10 cellular contexts compared by ENCODE assay signal in genomic region chr6:134379599-134379998, GRCh38.
DNase-seq lines count a peak whose midpoint lies in the region; ATAC-seq, FAIRE-seq and TF ChIP-seq lines count a peak whose summit lies in the region.
"Had no signal": no experiment of that assay in that cellular context is flagged by ENCODE, and none has a peak within 500 bp of the region (broad histone marks: within the 10 kb centered on the region; RNA-seq: fewer than 3 reads in every experiment).

No MANE protein-coding gene starts in this region.

- H3K27me3 ChIP-seq in RWPE2 (ENCODE audit: insufficient read depth, poor library complexity, severe bottlenecking) (no peaks in the 10 kb centered on the region), H1 (replicated peaks in 1 of 4; ENCODE audit: control insufficient read depth in 3 of 4, extremely low read depth in 1 of 4, insufficient read depth in 3 of 4, low read length in 3 of 4) (no peaks in the 10 kb centered on the region)
- H3K27me3 ChIP-seq: brain microvascular endothelial cell had no signal

- H2BK15ac ChIP-seq in H1 (ENCODE audit: low read length), result no peak overlapping the region

- TF ChIP-seq CTCF in RWPE2 (IDR thresholded peaks at IDR 0.05; ENCODE audit: poor library complexity, severe bottlenecking) (no peak), H1 (IDR thresholded peaks at IDR 0.05; ENCODE audit: control extremely low read depth in 1 of 3, insufficient read depth in 1 of 3, low read depth in 1 of 3, low read length in 3 of 3) (no peak)

- no peak for TF ChIP-seq RAD21 in H1 (IDR thresholded peaks at IDR 0.05 in 1 of 2, conservative IDR thresholded peaks at IDR 0.05 in 1 of 2; ENCODE audit: low read depth in 2 of 2, low read length in 2 of 2)

- H3K9me3 Mint-ChIP-seq in activated CD4-positive, alpha-beta T cell treated with anti-CD3 and anti-CD28 coated beads for 36 hours (ENCODE audit: low read depth), result no peaks in the 10 kb centered on the region
- peaks cover 2% of the 10 kb centered on the region for H3K9me3 Mint-ChIP-seq in activated CD4-positive, alpha-beta T cell treated with anti-CD3 and anti-CD28 coated beads, Interleukin-2, amount 10 ng/mL, durations not matched to agents 7 days and 5 days
- no peaks in the 10 kb centered on the region for H3K9me3 Mint-ChIP-seq in stimulated activated effector memory CD8-positive, alpha-beta T cell treated with anti-CD3 and anti-CD28 coated beads, Interleukin-12 subunit alpha, Interleukin-12 subunit beta, amount 100 ng/mL, for 72 hours

- H3K27ac ChIP-seq in RWPE2 (ENCODE audit: poor library complexity, severe bottlenecking), result peak overlapping the region; percentile 47
- no peak overlapping the region for H3K27ac ChIP-seq in H1 (ENCODE audit: low read depth, low read length)
- H3K27ac ChIP-seq: brain microvascular endothelial cell had no signal

- no peaks in the 10 kb centered on the region for H3K27me3 Mint-ChIP-seq in activated CD4-positive, alpha-beta T cell treated with anti-CD3 and anti-CD28 coated beads for 36 hours
- H3K27me3 Mint-ChIP-seq in activated CD4-positive, alpha-beta T cell treated with anti-CD3 and anti-CD28 coated beads, Interleukin-2, amount 10 ng/mL, durations not matched to agents 7 days and 5 days, result no peaks in the 10 kb centered on the region

- H3K4me1 ChIP-seq in RWPE2 (ENCODE audit: insufficient read depth, poor library complexity, severe bottlenecking), result peaks cover 16% of the 10 kb centered on the region
- peaks cover 0 to 8% (median 5%) of the 10 kb centered on the region in 4 experiments; a peak in 5 of 7 replicates for H3K4me1 ChIP-seq in H1 (replicated peaks in 1 of 4; ENCODE audit: control insufficient read depth in 3 of 4, insufficient read depth in 4 of 4, low read length in 3 of 4)

- H3K4me2 ChIP-seq in H1 (ENCODE audit: insufficient read depth in 1 of 2, low read depth in 2 of 2, low read length in 2 of 2), result peak overlapping the region; percentile 30 to 44; a peak in 2 of 4 replicates

- no peak overlapping the region for H3K9ac ChIP-seq in H1 (replicated peaks in 1 of 4; ENCODE audit: extremely low read depth in 1 of 4, low read depth in 3 of 4, low read length in 3 of 4)

- H2AFZ ChIP-seq in H1 (ENCODE audit: low read length), result 0 out of 2 replicates have a peak overlapping the region, but pooled peaks have one; percentile 36

- WGBS in H1 (ENCODE audit: extremely low coverage in 1 of 2, insufficient coverage in 1 of 2, insufficient read length in 1 of 2, insufficient replicate concordance in 2 of 2, low coverage in 1 of 2, low lambda C conversion rate in 2 of 2, missing lambda C conversion rate in 1 of 2), 2 experiments, result 88% methylated on average over 1 of the region's 1 CpG; no CpG with 5 or more reads in 1 of the 2 experiments

- TF ChIP-seq EP300 in H1 (IDR thresholded peaks at IDR 0.05; ENCODE audit: borderline replicate concordance in 1 of 2, low read depth in 2 of 2, low read length in 2 of 2), result no peak

- no peak overlapping the region for H3K23ac ChIP-seq in H1 (ENCODE audit: insufficient read length)

- POLR2A ChIA-PET in activated CD4-positive, alpha-beta T cell treated with anti-CD3 and anti-CD28 coated beads for 36 hours (lab: Charles Lee), result no interaction called here
- POLR2A ChIA-PET in activated CD4-positive, alpha-beta T cell treated with anti-CD3 and anti-CD28 coated beads, Interleukin-2, amount 10 ng/mL, durations not matched to agents 7 days and 5 days (lab: Charles Lee), result no interaction called here
- POLR2A ChIA-PET in H1 (lab: Charles Lee; ENCODE audit: partially characterized antibody), result interaction anchor here (1.0 kb wide), 1 partner anchor 112 kb away, joined by 3 read pairs; no protein-coding TSS in a partner anchor

- H3K23me2 ChIP-seq in H1 (ENCODE audit: low read depth, low read length), result no peaks in the 10 kb centered on the region; the same call in 1 of the 2 replicates

- H2BK120ac ChIP-seq in H1 (replicated peaks; ENCODE audit: low read depth, low read length), result peak overlapping the region; percentile 43

- H3K14ac ChIP-seq in H1 (ENCODE audit: insufficient read length), result no peak overlapping the region

- TF ChIP-seq POLR2A in H1 (IDR thresholded peaks at IDR 0.05; ENCODE audit: control extremely low read depth in 1 of 2, low read depth in 2 of 2, low read length in 2 of 2), result no peak
- no peak for TF ChIP-seq POLR2A in GM12892 (IDR thresholded peaks at IDR 0.05; ENCODE audit: low read depth, low read length)

- H3K79me1 ChIP-seq in H1 (ENCODE audit: low read depth, low read length), result no peaks in the 10 kb centered on the region

- H3K27ac Mint-ChIP-seq in activated CD4-positive, alpha-beta T cell treated with anti-CD3 and anti-CD28 coated beads for 36 hours, result peak overlapping the region; percentile 58
- H3K27ac Mint-ChIP-seq in activated CD4-positive, alpha-beta T cell treated with anti-CD3 and anti-CD28 coated beads, Interleukin-2, amount 10 ng/mL, durations not matched to agents 7 days and 5 days, result no peak overlapping the region
- peak overlapping the region; percentile 82 for H3K27ac Mint-ChIP-seq in stimulated activated effector memory CD8-positive, alpha-beta T cell treated with anti-CD3 and anti-CD28 coated beads, Interleukin-12 subunit alpha, Interleukin-12 subunit beta, amount 100 ng/mL, for 72 hours

- H4K5ac ChIP-seq in H1 (ENCODE audit: insufficient read length, low read depth, low read length), result no peak overlapping the region

- no peaks in the 10 kb centered on the region for H3K36me3 ChIP-seq in RWPE2 (ENCODE audit: low read depth)
- no peaks in the 10 kb centered on the region for H3K36me3 ChIP-seq in H1 (ENCODE audit: control insufficient read depth in 2 of 4, insufficient read depth in 4 of 4, low read length in 3 of 4)
- H3K36me3 ChIP-seq: brain microvascular endothelial cell had no signal

- H3K79me2 ChIP-seq in H1 (ENCODE audit: control insufficient read depth in 1 of 2, insufficient read depth in 2 of 2, low read length in 2 of 2), result no peaks in the 10 kb centered on the region

- peak overlapping the region; percentile 7 for H3K4me3 Mint-ChIP-seq in activated CD4-positive, alpha-beta T cell treated with anti-CD3 and anti-CD28 coated beads for 36 hours
- H3K4me3 Mint-ChIP-seq in activated CD4-positive, alpha-beta T cell treated with anti-CD3 and anti-CD28 coated beads, Interleukin-2, amount 10 ng/mL, durations not matched to agents 7 days and 5 days, result no peak overlapping the region
- H3K4me3 Mint-ChIP-seq in stimulated activated effector memory CD8-positive, alpha-beta T cell treated with anti-CD3 and anti-CD28 coated beads, Interleukin-12 subunit alpha, Interleukin-12 subunit beta, amount 100 ng/mL, for 72 hours, result peak overlapping the region; percentile 36

- H3K4me3 ChIP-seq in RWPE2 (ENCODE audit: severe bottlenecking) (no peak overlapping the region), H1 (ENCODE audit: extremely low read depth in 1 of 4, insufficient read depth in 2 of 4, low read depth in 3 of 4, low read length in 4 of 4) (peak overlapping the region in 1 of 4 experiments; percentile 32; a peak in 1 of 8 replicates)

- H3K36me3 Mint-ChIP-seq in activated CD4-positive, alpha-beta T cell treated with anti-CD3 and anti-CD28 coated beads for 36 hours (ENCODE audit: low read depth), result no peaks in the 10 kb centered on the region
- no peaks in the 10 kb centered on the region for H3K36me3 Mint-ChIP-seq in activated CD4-positive, alpha-beta T cell treated with anti-CD3 and anti-CD28 coated beads, Interleukin-2, amount 10 ng/mL, durations not matched to agents 7 days and 5 days (ENCODE audit: low read depth)
- H3K36me3 Mint-ChIP-seq in stimulated activated effector memory CD8-positive, alpha-beta T cell treated with anti-CD3 and anti-CD28 coated beads, Interleukin-12 subunit alpha, Interleukin-12 subunit beta, amount 100 ng/mL, for 72 hours, result no peaks in the 10 kb centered on the region

- H2AK5ac ChIP-seq in H1 (ENCODE audit: low read depth, low read length), result no peak overlapping the region

- no peak overlapping the region for H4K91ac ChIP-seq in H1 (replicated peaks; ENCODE audit: insufficient read length, low read length)

- ATAC-seq in activated CD4-positive, alpha-beta T cell treated with anti-CD3 and anti-CD28 coated beads for 36 hours, result peak; percentile 13
- ATAC-seq in RWPE2 (ENCODE audit: low read depth) (no peak), GM19397 (IDR thresholded peaks at IDR 0.05; ENCODE audit: unreplicated experiment) (no peak), GM18909 (IDR thresholded peaks at IDR 0.05; ENCODE audit: poor library complexity, unreplicated experiment) (no peak)
- ATAC-seq in stimulated activated effector memory CD8-positive, alpha-beta T cell treated with anti-CD3 and anti-CD28 coated beads, Interleukin-12 subunit alpha, Interleukin-12 subunit beta, amount 100 ng/mL, for 72 hours, result no peak

- H2BK5ac ChIP-seq in H1 (ENCODE audit: low read depth, low read length), result no peak overlapping the region

- H2BK20ac ChIP-seq in H1 (ENCODE audit: low read length), result no peak overlapping the region

- FAIRE-seq in H1 (lab: Jason Lieb, UNC), result no peak
- no peak for FAIRE-seq in GM12892 (lab: Jason Lieb, UNC)

- H3K9me3 ChIP-seq in RWPE2 (ENCODE audit: severe bottlenecking) (no peaks in the 10 kb centered on the region), H1 (ENCODE audit: insufficient read depth in 2 of 2, low read depth in 1 of 2, low read length in 1 of 2) (no peaks in the 10 kb centered on the region)

- intact Hi-C loops in activated CD4-positive, alpha-beta T cell treated with anti-CD3 and anti-CD28 coated beads for 36 hours (cut with DNase I, micrococcal nuclease), result loop anchor here (1.0 to 2.0 kb wide), 4 partner anchors 57 to 205 kb away; no protein-coding TSS in a partner anchor

- DNase-seq in activated CD4-positive, alpha-beta T cell treated with anti-CD3 and anti-CD28 coated beads for 36 hours, result no peak
- no peak for DNase-seq in activated CD4-positive, alpha-beta T cell treated with anti-CD3 and anti-CD28 coated beads, Interleukin-2, amount 10 ng/mL, durations not matched to agents 7 days and 5 days
- DNase-seq in RWPE2 (ENCODE audit: low spot score) (no peak), H1 (ENCODE audit: low read depth in 1 of 2, low spot score in 2 of 2) (no peak), GM12892 (ENCODE audit: insufficient read length) (no peak)
- no peak for DNase-seq in stimulated activated effector memory CD8-positive, alpha-beta T cell treated with anti-CD3 and anti-CD28 coated beads, Interleukin-12 subunit alpha, Interleukin-12 subunit beta, amount 100 ng/mL, for 72 hours (ENCODE audit: low spot score in 2 of 2)
- DNase-seq: brain microvascular endothelial cell, NCI-H2171 had no signal

- peaks cover 27% of the 10 kb centered on the region for H3K4me1 Mint-ChIP-seq in activated CD4-positive, alpha-beta T cell treated with anti-CD3 and anti-CD28 coated beads for 36 hours
- peaks cover 28% of the 10 kb centered on the region for H3K4me1 Mint-ChIP-seq in activated CD4-positive, alpha-beta T cell treated with anti-CD3 and anti-CD28 coated beads, Interleukin-2, amount 10 ng/mL, durations not matched to agents 7 days and 5 days
- peaks cover 36% of the 10 kb centered on the region for H3K4me1 Mint-ChIP-seq in stimulated activated effector memory CD8-positive, alpha-beta T cell treated with anti-CD3 and anti-CD28 coated beads, Interleukin-12 subunit alpha, Interleukin-12 subunit beta, amount 100 ng/mL, for 72 hours

- H3K18ac ChIP-seq in H1 (ENCODE audit: extremely low read depth, low read length), result no peak overlapping the region

- no peaks in the 10 kb centered on the region for H4K20me1 ChIP-seq in H1 (replicated peaks in 1 of 2; ENCODE audit: control insufficient read depth in 1 of 2, insufficient read depth in 2 of 2, low read length in 2 of 2)

- H2BK12ac ChIP-seq in H1 (ENCODE audit: low read depth, low read length), result no peak overlapping the region

- no peak overlapping the region for H4K8ac ChIP-seq in H1 (ENCODE audit: extremely low read depth, insufficient read depth, low read length)

- H3K56ac ChIP-seq in H1 (replicated peaks; ENCODE audit: insufficient read length, low read depth, low read length), result no peak overlapping the region

- H3K4ac ChIP-seq in H1 (replicated peaks; ENCODE audit: insufficient read length, low read depth, low read length), result no peak overlapping the region

- CTCF ChIA-PET in activated CD4-positive, alpha-beta T cell treated with anti-CD3 and anti-CD28 coated beads for 36 hours (lab: Charles Lee), result no interaction called here
- CTCF ChIA-PET in activated CD4-positive, alpha-beta T cell treated with anti-CD3 and anti-CD28 coated beads, Interleukin-2, amount 10 ng/mL, durations not matched to agents 7 days and 5 days (lab: Charles Lee), result interaction anchor here (1.0 to 1.9 kb wide), 3 partner anchors 11 to 27 kb away, joined by 3 to 8 read pairs (median 4); no protein-coding TSS in a partner anchor
- CTCF ChIA-PET in H1 (lab: Charles Lee; ENCODE audit: partially characterized antibody), result interaction anchor here (0.7 to 1.2 kb wide), 2 partner anchors 35 to 561 kb away, joined by 3 to 5 read pairs; no protein-coding TSS in a partner anchor
